In genomic region chr7:95059842-95060313, GRCh38 we compare ENCODE assay signal across 23 cellular contexts.
DNase-seq lines count a peak whose midpoint lies in the region; ATAC-seq and TF ChIP-seq lines count a peak whose summit lies in the region.
"Had no signal": no experiment of that assay in that cellular context is flagged by ENCODE, and none has a peak within 500 bp of the region (broad histone marks: within the 10 kb centered on the region; RNA-seq: fewer than 3 reads in every experiment).

No MANE protein-coding gene starts in this region.

- H3K27ac ChIP-seq in muscle layer of duodenum (ENCODE audit: low read length) = peak overlapping the region; percentile 10
- H3K27ac ChIP-seq: KMS-11, SK-N-MC, stomach had no signal

- H3K4me1 Mint-ChIP-seq in T-helper 17 cell = no peaks in the 10 kb centered on the region
- H3K4me1 Mint-ChIP-seq: activated B cell treated with CpG ODN at 0.5 μM for 24 hours, CD14-positive monocyte had no signal

- H3K9me3 ChIP-seq in muscle layer of duodenum (ENCODE audit: control insufficient read depth in 1 of 2, low read length in 2 of 2) = no peaks in the 10 kb centered on the region
- H3K9me3 ChIP-seq in skeletal muscle satellite cell (replicated peaks; ENCODE audit: low read length) = no peaks in the 10 kb centered on the region
- no peaks in the 10 kb centered on the region for H3K9me3 ChIP-seq in T-helper 17 cell (ENCODE audit: control insufficient read depth, low read length, poor library complexity, severe bottlenecking)
- H3K9me3 ChIP-seq: stomach had no signal

- H3K4me3 Mint-ChIP-seq in T-helper 17 cell = no peak overlapping the region
- H3K4me3 Mint-ChIP-seq: activated B cell treated with CpG ODN at 0.5 μM for 24 hours; activated naive CD8-positive, alpha-beta T cell; CD14-positive monocyte; effector memory CD8-positive, alpha-beta T cell had no signal

- ATAC-seq in GM18517 (IDR thresholded peaks at IDR 0.05; ENCODE audit: unreplicated experiment) (no peak), T-helper 17 cell (no peak)
- ATAC-seq: effector memory CD8-positive, alpha-beta T cell; esophagus mucosa; left colon; Panc1 had no signal

- no peak for TF ChIP-seq CTCF in choroid plexus epithelial cell (conservative IDR thresholded peaks at IDR 0.05; ENCODE audit: low read depth, low read length)

- H3K4me3 ChIP-seq in choroid plexus epithelial cell (ENCODE audit: low read depth, low read length) (no peak overlapping the region), muscle layer of duodenum (ENCODE audit: low read depth in 1 of 2, low read length in 2 of 2) (no peak overlapping the region), skeletal muscle satellite cell (ENCODE audit: low read length) (no peak overlapping the region)
- H3K4me3 ChIP-seq: SK-N-MC, stomach had no signal

- no peaks in the 10 kb centered on the region for H3K27me3 Mint-ChIP-seq in T-helper 17 cell
- H3K27me3 Mint-ChIP-seq: activated naive CD8-positive, alpha-beta T cell; effector memory CD8-positive, alpha-beta T cell had no signal

- no peak overlapping the region for H3K9ac ChIP-seq in skeletal muscle satellite cell (ENCODE audit: low read depth, low read length)
- H3K9ac ChIP-seq: KMS-11 had no signal

- DNase-seq in NCI-H226 (peak; percentile 46), choroid plexus epithelial cell (ENCODE audit: low read depth) (peak; percentile 6), T-helper 17 cell (no peak), middle frontal gyrus (ENCODE audit: extremely low spot score, low spot score) (no peak)
- DNase-seq: activated B cell treated with CpG ODN at 0.5 μM for 24 hours; activated CD4-positive, alpha-beta T cell treated with anti-CD3 and anti-CD28 coated beads, Interleukin-2, amount 50 U/mL, for 4 hours; activated CD8-positive, alpha-beta memory T cell treated with anti-CD3 and anti-CD28 coated beads, Interleukin-2, amount 50 U/mL, for 4 hours; effector memory CD8-positive, alpha-beta T cell; left colon; NCI-H187 treated with DMSO at 0.1 percent for 48 hours; NCI-H82; retina; stomach had no signal

- H3K36me3 Mint-ChIP-seq in T-helper 17 cell (ENCODE audit: low read depth) = no peaks in the 10 kb centered on the region
- H3K36me3 Mint-ChIP-seq: activated naive CD8-positive, alpha-beta T cell; CD14-positive monocyte had no signal

- no peak overlapping the region for H3K27ac Mint-ChIP-seq in T-helper 17 cell
- H3K27ac Mint-ChIP-seq: activated B cell treated with CpG ODN at 0.5 μM for 24 hours; activated naive CD8-positive, alpha-beta T cell; activated T-helper 2 cell treated with anti-CD3 and anti-CD28 coated beads, Interferon-gamma antibody, Interleukin-2, Interleukin-4, amounts not matched to agents 10 μg/mL and 5 μg/mL and 100 μg/mL, durations not matched to agents 14 hours and 24 hours and 36 hours; CD14-positive monocyte; effector memory CD8-positive, alpha-beta T cell had no signal

- H3K4me1 ChIP-seq in muscle layer of duodenum (ENCODE audit: control insufficient read depth in 1 of 2, insufficient read depth in 2 of 2, low read length in 2 of 2) (no peaks in the 10 kb centered on the region), skeletal muscle satellite cell (ENCODE audit: control insufficient read depth, insufficient read depth, low read length) (no peaks in the 10 kb centered on the region)
- H3K4me1 ChIP-seq: stomach had no signal

- H3K36me3 ChIP-seq in muscle layer of duodenum (ENCODE audit: control insufficient read depth in 1 of 2, insufficient read depth in 2 of 2, low read length in 2 of 2) = no peaks in the 10 kb centered on the region
- no peaks in the 10 kb centered on the region for H3K36me3 ChIP-seq in skeletal muscle satellite cell (ENCODE audit: insufficient read depth, low read length)
- H3K36me3 ChIP-seq: stomach had no signal

- no peaks in the 10 kb centered on the region for H3K27me3 ChIP-seq in muscle layer of duodenum (ENCODE audit: low read depth, low read length)
- no peaks in the 10 kb centered on the region for H3K27me3 ChIP-seq in skeletal muscle satellite cell (ENCODE audit: control insufficient read depth, insufficient read depth, low read length)
- H3K27me3 ChIP-seq: stomach had no signal

- H3K4me2 ChIP-seq in skeletal muscle satellite cell (ENCODE audit: low read length) = peak overlapping the region; percentile 41
- H3K4me2 ChIP-seq: KMS-11 had no signal

Comparison
In these comparisons a context has a peak if more than half of its experiments do, and no peak if none do; other contexts are left out.
1. DNase-seq: peak in NCI-H226 (single experiment) and choroid plexus epithelial cell (single experiment); none in T-helper 17 cell (0 of 3) and middle frontal gyrus (single experiment).